In genomic region chr15:64845183-64845611, GRCh38 we compare ENCODE assay signal across 9 cellular contexts. TPM values are rescaled to one million over a fixed set of nuclear protein-coding genes. Genes with fewer than 3 reads are reported as not detected.
DNase-seq lines count a peak whose midpoint lies in the region; ATAC-seq, FAIRE-seq and TF ChIP-seq lines count a peak whose summit lies in the region.
"Had no signal": no experiment of that assay in that cellular context is flagged by ENCODE, and none has a peak within 500 bp of the region (broad histone marks: within the 10 kb centered on the region; RNA-seq: fewer than 3 reads in every experiment).

No MANE protein-coding gene starts in this region.

- H3K4me1 Mint-ChIP-seq in activated naive CD4-positive, alpha-beta T cell treated with anti-CD3 and anti-CD28 coated beads, Interleukin-2, amount 50 U/mL, for 24 hours = peaks cover 57% of the 10 kb centered on the region

- peaks cover 68% of the 10 kb centered on the region for H3K4me1 ChIP-seq in vagina

- peak overlapping the region; percentile 93 for H3K4me3 Mint-ChIP-seq in activated naive CD4-positive, alpha-beta T cell treated with anti-CD3 and anti-CD28 coated beads, Interleukin-2, amount 50 U/mL, for 24 hours

- no peak for TF ChIP-seq CTCF in vagina (IDR thresholded peaks at IDR 0.05)

- H3K27ac ChIP-seq in caudate nucleus (ENCODE audit: low read depth, low read length) (peak overlapping the region; percentile 46), vagina (peak overlapping the region; percentile 98)

- H3K27me3 ChIP-seq in vagina = no peaks in the 10 kb centered on the region
- H3K27me3 ChIP-seq in MG63 = no peaks in the 10 kb centered on the region

- H3K4me3 ChIP-seq in vagina (peak overlapping the region; percentile 91 to 97), MG63 (no peak overlapping the region)

- DNase-seq in activated naive CD4-positive, alpha-beta T cell treated with Interleukin-2 at 50 U/mL for 16 hours = no peak
- DNase-seq in caudate nucleus (lab: John Stamatoyannopoulos, UW) = peak in 38 of 61 donors; percentile 16 to 81 (median 42)
- peak; percentile 64 for DNase-seq in midbrain (lab: John Stamatoyannopoulos, UW)
- no peak for DNase-seq in vagina (ENCODE audit: extremely low spot score in 2 of 2)
- no peak for DNase-seq in H54 (ENCODE audit: insufficient read length, low spot score)
- no peak for DNase-seq in MG63
- DNase-seq: NCI-H1105 had no signal

- H3K36me3 ChIP-seq in vagina = peaks cover 0 to 18% of the 10 kb centered on the region in 2 donors
- H3K36me3 ChIP-seq in MG63 = peaks cover 18% of the 10 kb centered on the region

- no peak for ATAC-seq in GM19467 (IDR thresholded peaks at IDR 0.05; ENCODE audit: unreplicated experiment)

- H3K9me3 ChIP-seq in vagina (no peaks in the 10 kb centered on the region), MG63 (no peaks in the 10 kb centered on the region)

- TF ChIP-seq POLR2A in vagina (IDR thresholded peaks at IDR 0.05) (no peak), H54 (IDR thresholded peaks at IDR 0.05; ENCODE audit: low read depth, low read length) (no peak)

- no peaks in the 10 kb centered on the region for H3K36me3 Mint-ChIP-seq in activated naive CD4-positive, alpha-beta T cell treated with anti-CD3 and anti-CD28 coated beads, Interleukin-2, amount 50 U/mL, for 24 hours

- peak overlapping the region; percentile 74 for H3K27ac Mint-ChIP-seq in activated naive CD4-positive, alpha-beta T cell treated with anti-CD3 and anti-CD28 coated beads, Interleukin-2, amount 50 U/mL, for 24 hours

- H3K27me3 Mint-ChIP-seq in activated naive CD4-positive, alpha-beta T cell treated with anti-CD3 and anti-CD28 coated beads, Interleukin-2, amount 50 U/mL, for 24 hours = no peaks in the 10 kb centered on the region

- intact Hi-C loops in vagina (cut with DNase I) = no loop called here

- no peak for FAIRE-seq in H54 (lab: Jason Lieb, UNC)

- H3K9me3 Mint-ChIP-seq in activated naive CD4-positive, alpha-beta T cell treated with anti-CD3 and anti-CD28 coated beads, Interleukin-2, amount 50 U/mL, for 24 hours = no peaks in the 10 kb centered on the region

RNA-seq across cellular contexts. Expression of gene PLEKHO2, which starts 3.5 kb away (rescaled TPM):
- total RNA-seq in vagina = 34.9 TPM
- 10.9 and 25.0 TPM in 2 replicates for total RNA-seq in MG63 (2014; rRNA removed; shearing (Covaris generic); ENCODE audit: low replicate concordance)

RNA-seq across cellular contexts. Expression of gene PIF1, which starts 19.8 kb away (rescaled TPM):
- total RNA-seq in vagina = 6.6 TPM
- 8.1 and 8.5 TPM in 2 replicates for total RNA-seq in MG63 (2014; rRNA removed; shearing (Covaris generic); ENCODE audit: low replicate concordance)

Comparison
In these comparisons a context has a peak if more than half of its experiments do, and no peak if none do; other contexts are left out.
1. DNase-seq: peak in caudate nucleus (38 of 61) and midbrain (single experiment); none in activated naive CD4-positive, alpha-beta T cell treated with Interleukin-2 at 50 U/mL for 16 hours (single experiment), vagina (0 of 2), H54 (single experiment) and MG63 (single experiment).